ENCODE assay signal across 32 cellular contexts in the genomic region with DNA sequence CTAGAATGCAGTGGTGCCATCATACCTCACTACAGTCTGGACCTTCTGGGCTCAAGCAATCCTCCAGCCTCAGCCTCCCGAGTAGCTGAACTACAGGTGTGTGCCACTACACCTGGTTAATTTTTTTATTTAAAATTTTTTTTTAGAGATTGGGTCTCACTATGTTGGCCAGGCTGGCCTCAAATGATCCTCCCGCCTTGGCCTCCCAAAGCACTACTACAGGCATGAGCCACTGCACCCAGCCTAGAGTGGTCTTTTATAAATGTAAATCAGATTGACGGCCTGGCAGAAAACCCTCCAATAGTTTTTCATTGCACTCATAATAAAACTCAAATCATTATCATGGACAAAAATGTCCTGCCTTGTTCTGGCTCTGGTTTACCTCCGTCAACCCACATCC.
"Had no signal": no experiment of that assay in that cellular context is flagged by ENCODE, and none has a peak within 500 bp of the region (broad histone marks: within the 10 kb centered on the region; RNA-seq: fewer than 3 reads in every experiment).

No MANE protein-coding gene starts in this region.

- H3K36me3 ChIP-seq: brain microvascular endothelial cell had no signal

- H3K4me2 ChIP-seq: KMS-11 had no signal

- FAIRE-seq: colon had no signal

- H3K9me3 Mint-ChIP-seq: activated B cell treated with CpG ODN at 0.5 μM for 24 hours; activated CD4-positive, alpha-beta memory T cell treated with anti-CD3 and anti-CD28 coated beads for 36 hours; activated T-cell treated with anti-CD3 and anti-CD28 coated beads, Interleukin-2, amount 50 U/mL, for 4 hours had no signal

- H3K27ac ChIP-seq: brain microvascular endothelial cell, KMS-11, VCaP had no signal

- H3K27me3 ChIP-seq: brain microvascular endothelial cell had no signal

- DNase-seq: activated B cell treated with CpG ODN at 0.5 μM for 24 hours; activated CD4-positive, alpha-beta T cell treated with anti-CD3 and anti-CD28 coated beads for 4 hours; activated CD4-positive, alpha-beta T cell treated with anti-CD3 and anti-CD28 coated beads, Interleukin-2, amount 50 U/mL, for 1 hour; activated CD4-positive, CD25-positive, alpha-beta regulatory T cell treated with anti-CD3 and anti-CD28 coated beads, Interleukin-2, amount 50 U/mL, for 72 hours; activated CD8-positive, alpha-beta memory T cell treated with anti-CD3 and anti-CD28 coated beads, Interleukin-2, amount 50 U/mL, for 4 hours; activated effector memory CD4-positive, alpha-beta T cell treated with Interleukin-2 at 50 U/mL for 16 hours; activated naive CD4-positive, alpha-beta T cell treated with anti-CD3 and anti-CD28 coated beads, Interleukin-2, amount 50 U/mL, for 16 hours; activated T-cell treated with anti-CD3 and anti-CD28 coated beads for 4 hours; activated T-cell treated with anti-CD3 and anti-CD28 coated beads, Interleukin-2, amount 50 U/mL, for 4 hours; amniotic stem cell; aorta; brain microvascular endothelial cell; central memory CD4-positive, alpha-beta T cell; NCI-H1092 treated with DMSO at 0.1 percent for 48 hours; NCI-H1417; NCI-H146; NCI-H187; NCI-H2029 treated with DMSO at 0.1 percent for 48 hours; NCI-H2107; NCI-H2171 treated with DMSO at 0.1 percent for 48 hours; NCI-H345; NCI-H524 treated with DMSO at 0.1 percent for 48 hours; SHP77; T-helper 1 cell; T-helper 2 cell; T-helper 9 cell had no signal

- ATAC-seq: SK-N-SH treated with all-trans-retinoic acid at 6 μM for 48 hours had no signal

- H3K4me3 Mint-ChIP-seq: activated B cell treated with CpG ODN at 0.5 μM for 24 hours; activated CD4-positive, alpha-beta memory T cell treated with anti-CD3 and anti-CD28 coated beads for 36 hours; activated T-cell treated with anti-CD3 and anti-CD28 coated beads, Interleukin-2, amount 50 U/mL, for 4 hours; activated T-helper 1 cell treated with anti-CD3 and anti-CD28 coated beads, Interleukin-12 subunit alpha, Interleukin-12 subunit beta, Interleukin-2, Interleukin-4 antibody, amounts not matched to agents 30 ng/mL and 10 ng/mL and 1 ng/mL, durations not matched to agents 14 hours and 24 hours and 36 hours had no signal

- H3K36me3 Mint-ChIP-seq: activated CD4-positive, alpha-beta memory T cell treated with anti-CD3 and anti-CD28 coated beads for 36 hours had no signal

- H3K9ac ChIP-seq: KMS-11 had no signal

- H3K27ac Mint-ChIP-seq: activated B cell treated with CpG ODN at 0.5 μM for 24 hours; activated CD4-positive, alpha-beta memory T cell treated with anti-CD3 and anti-CD28 coated beads for 36 hours; activated T-helper 1 cell treated with anti-CD3 and anti-CD28 coated beads, Interleukin-12 subunit alpha, Interleukin-12 subunit beta, Interleukin-2, Interleukin-4 antibody, amounts not matched to agents 30 ng/mL and 10 ng/mL and 1 ng/mL, durations not matched to agents 14 hours and 24 hours and 36 hours had no signal
